In the genomic region with DNA sequence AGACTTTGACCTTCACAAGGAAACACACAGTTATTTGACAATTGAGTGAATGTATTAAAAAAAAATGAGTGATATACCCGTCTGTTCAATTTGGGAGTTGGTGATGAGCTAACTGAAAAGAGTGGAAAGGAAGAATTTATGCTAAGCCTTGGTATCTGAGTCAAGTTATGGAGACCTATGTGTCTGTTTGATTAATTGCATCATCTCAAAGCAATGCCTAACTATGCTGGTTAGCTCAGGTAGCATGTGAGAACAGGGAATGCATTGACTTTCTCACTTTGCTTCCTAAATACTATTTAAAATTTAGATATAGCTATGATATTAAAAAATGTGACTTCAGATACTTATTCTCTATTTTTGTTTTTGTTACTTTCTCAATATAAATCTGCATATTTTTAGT, we compare ENCODE assay signal across 22 cellular contexts.
A peak's percentile ranks its signal among the peaks of the same experiment; 100 is the strongest.
DNase-seq lines count a peak whose midpoint lies in the region; ATAC-seq, FAIRE-seq and TF ChIP-seq lines count a peak whose summit lies in the region.
"Had no signal": no experiment of that assay in that cellular context is flagged by ENCODE, and none has a peak within 500 bp of the region (broad histone marks: within the 10 kb centered on the region; RNA-seq: fewer than 3 reads in every experiment).

No MANE protein-coding gene starts in this region.

- H3K36me3 ChIP-seq in HepG2 (replicated peaks in 1 of 2; ENCODE audit: control insufficient read depth in 1 of 2, insufficient read depth in 2 of 2, low read length in 2 of 2) (no peaks in the 10 kb centered on the region), vagina (no peaks in the 10 kb centered on the region), SJCRH30 (no peaks in the 10 kb centered on the region)
- H3K36me3 ChIP-seq: BE2C had no signal

- POLR2A ChIA-PET in WTC11 (lab: Charles Lee): no interaction called here
- POLR2A ChIA-PET in HepG2 (lab: Yijun Ruan, JAX): no interaction called here

- H3K27me3 ChIP-seq in foreskin keratinocyte (no peaks in the 10 kb centered on the region), HepG2 (ENCODE audit: control insufficient read depth in 1 of 2, insufficient read depth in 2 of 2, low read length in 2 of 2) (no peaks in the 10 kb centered on the region), vagina (no peaks in the 10 kb centered on the region), SJCRH30 (no peaks in the 10 kb centered on the region)
- H3K27me3 ChIP-seq: BE2C had no signal

- DNase-seq in NCI-H226: peak; percentile 51
- no peak for DNase-seq in WTC11 (ENCODE audit: low spot score)
- peak; percentile 28 to 55 for DNase-seq in foreskin keratinocyte
- peak; percentile 25 for DNase-seq in HepG2 (ENCODE audit: low spot score)
- no peak for DNase-seq in vagina (ENCODE audit: extremely low spot score in 2 of 2)
- DNase-seq in SJCRH30: no peak
- DNase-seq: BE2C, DMS53, GDM1, NCI-H1105, NCI-H2029 treated with DMSO at 0.1 percent for 48 hours, NCI-H524 treated with DMSO at 0.1 percent for 48 hours, SHP77, SK-N-SH had no signal

- intact Hi-C loops in HepG2 (cut with micrococcal nuclease; ENCODE audit: unreplicated experiment) (no loop called here), vagina (cut with DNase I) (no loop called here)

- H3K9ac ChIP-seq in HepG2 (ENCODE audit: insufficient read depth, low read depth, low read length): no peak overlapping the region
- H3K9ac ChIP-seq: KMS-11, SK-N-SH had no signal

- H3K4me3 Mint-ChIP-seq in WTC11: no peak overlapping the region

- no peaks in the 10 kb centered on the region for H3K79me2 ChIP-seq in HepG2 (ENCODE audit: insufficient read depth, low read length)

- no peak for TF ChIP-seq POLR2A in HepG2 (IDR thresholded peaks at IDR 0.05; ENCODE audit: insufficient read depth in 1 of 2, low read depth in 2 of 2, low read length in 2 of 2)
- TF ChIP-seq POLR2A in vagina (IDR thresholded peaks at IDR 0.05): no peak

- TF ChIP-seq CTCF in WTC11 (IDR thresholded peaks at IDR 0.05) (no peak), foreskin keratinocyte (conservative IDR thresholded peaks at IDR 0.05) (no peak), HepG2 (CRISPR knock-in tag; IDR thresholded peaks at IDR 0.05) (no peak), vagina (IDR thresholded peaks at IDR 0.05) (no peak)

- 97% methylated on average over 1 of the region's 1 CpG for WGBS in HepG2 (ENCODE audit: low lambda C conversion rate)

- no peak for TF ChIP-seq RAD21 in HepG2 (CRISPR knock-in tag; IDR thresholded peaks at IDR 0.05)

- peaks cover 18% of the 10 kb centered on the region for H3K9me3 Mint-ChIP-seq in WTC11

- no peaks in the 10 kb centered on the region for H3K27me3 Mint-ChIP-seq in WTC11 (ENCODE audit: low read depth)

- no peak overlapping the region for H3K27ac Mint-ChIP-seq in WTC11

- no peaks in the 10 kb centered on the region for H4K20me1 ChIP-seq in HepG2 (ENCODE audit: insufficient read depth, low read length)

- FAIRE-seq in HepG2 (lab: Jason Lieb, UNC): no peak
- FAIRE-seq: A549, D721Med, GM19239, H54 had no signal

- no peak for ATAC-seq in WTC11
- ATAC-seq in foreskin keratinocyte: no peak
- peak; percentile 69 for ATAC-seq in HepG2
- no peak for ATAC-seq in HG03095 (IDR thresholded peaks at IDR 0.05; ENCODE audit: unreplicated experiment)
- no peak for ATAC-seq in GM21447 (IDR thresholded peaks at IDR 0.05; ENCODE audit: unreplicated experiment)
- ATAC-seq: A549 had no signal

- CTCF ChIA-PET in WTC11 (lab: Charles Lee) (interaction anchor here (0.8 to 1.7 kb wide), 2 partner anchors 13 to 77 kb away, joined by 3 to 4 read pairs; no protein-coding TSS in a partner anchor), HepG2 (lab: Yijun Ruan, JAX; ENCODE audit: low intra/inter-chr PET ratio, low total read pairs) (no interaction called here)

- no TSS peak for BruUV-seq in HepG2 (replicated peaks; lab: Mats Ljungman, UMichigan)

- H3K27ac ChIP-seq in foreskin keratinocyte (no peak overlapping the region), HepG2 (ENCODE audit: extremely low read length, insufficient read depth, low read length) (no peak overlapping the region), vagina (no peak overlapping the region), SJCRH30 (no peak overlapping the region)
- H3K27ac ChIP-seq: A549, HL-60, KMS-11 had no signal

- H3K4me1 ChIP-seq in foreskin keratinocyte (peaks cover 12% of the 10 kb centered on the region), HepG2 (ENCODE audit: insufficient read depth, low read length) (peaks cover 6% of the 10 kb centered on the region), vagina (no peaks in the 10 kb centered on the region), SJCRH30 (no peaks in the 10 kb centered on the region)
- H3K4me1 ChIP-seq: A549, BE2C had no signal

- no peak overlapping the region for H3K4me3 ChIP-seq in HepG2 (replicated peaks in 1 of 3; ENCODE audit: insufficient read depth in 1 of 3, low read depth in 2 of 3, low read length in 3 of 3)
- no peak overlapping the region for H3K4me3 ChIP-seq in vagina
- H3K4me3 ChIP-seq in SJCRH30: no peak overlapping the region
- H3K4me3 ChIP-seq: A549 had no signal

- H3K4me1 Mint-ChIP-seq in WTC11: peaks cover 5% of the 10 kb centered on the region

- H2AFZ ChIP-seq in HepG2 (ENCODE audit: low read length): no peak overlapping the region

- in situ Hi-C loops in HepG2 (cut with HindIII; ENCODE audit: extremely low pct_ligation_motif_present, low pct_unique_long_range_greater_than_20kb): no loop called here

- H3K36me3 Mint-ChIP-seq in WTC11: peaks cover 12% of the 10 kb centered on the region

- TF ChIP-seq EP300 in HepG2 (IDR thresholded peaks at IDR 0.05; ENCODE audit: low read depth in 2 of 2, low read length in 2 of 2) (no peak), HepG2 (CRISPR knock-in tag; IDR thresholded peaks at IDR 0.05; ENCODE audit: borderline replicate concordance) (no peak)

- H3K4me2 ChIP-seq in HepG2 (ENCODE audit: low read depth, low read length): no peak overlapping the region
- H3K4me2 ChIP-seq: A549, KMS-11, SK-N-SH had no signal

- H3K9me3 ChIP-seq in HepG2 (ENCODE audit: low read length) (no peaks in the 10 kb centered on the region), vagina (no peaks in the 10 kb centered on the region), SJCRH30 (replicated peaks) (no peaks in the 10 kb centered on the region)
- H3K9me3 ChIP-seq: BE2C, SK-N-SH had no signal

TF ChIP-seq in WTC11, 78 proteins besides CTCF, POLR2A, EP300 and RAD21 (continues in another document):
- TF ChIP-seq GABPB1 (CRISPR knock-in tag; IDR thresholded peaks at IDR 0.05): peak; percentile 60
- TF ChIP-seq TEAD1 (CRISPR knock-in tag; IDR thresholded peaks at IDR 0.05): no peak
- TF ChIP-seq, protein P1, sequence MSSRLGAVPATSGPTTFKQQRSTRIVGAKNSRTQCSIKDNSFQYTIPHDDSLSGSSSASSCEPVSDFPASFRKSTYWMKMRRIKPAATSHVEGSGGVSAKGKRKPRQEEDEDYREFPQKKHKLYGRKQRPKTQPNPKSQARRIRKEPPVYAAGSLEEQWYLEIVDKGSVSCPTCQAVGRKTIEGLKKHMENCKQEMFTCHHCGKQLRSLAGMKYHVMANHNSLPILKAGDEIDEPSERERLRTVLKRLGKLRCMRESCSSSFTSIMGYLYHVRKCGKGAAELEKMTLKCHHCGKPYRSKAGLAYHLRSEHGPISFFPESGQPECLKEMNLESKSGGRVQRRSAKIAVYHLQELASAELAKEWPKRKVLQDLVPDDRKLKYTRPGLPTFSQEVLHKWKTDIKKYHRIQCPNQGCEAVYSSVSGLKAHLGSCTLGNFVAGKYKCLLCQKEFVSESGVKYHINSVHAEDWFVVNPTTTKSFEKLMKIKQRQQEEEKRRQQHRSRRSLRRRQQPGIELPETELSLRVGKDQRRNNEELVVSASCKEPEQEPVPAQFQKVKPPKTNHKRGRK (CRISPR knock-in tag; IDR thresholded peaks at IDR 0.05; ENCODE audit: borderline replicate concordance): no peak
- TF ChIP-seq, protein P2, sequence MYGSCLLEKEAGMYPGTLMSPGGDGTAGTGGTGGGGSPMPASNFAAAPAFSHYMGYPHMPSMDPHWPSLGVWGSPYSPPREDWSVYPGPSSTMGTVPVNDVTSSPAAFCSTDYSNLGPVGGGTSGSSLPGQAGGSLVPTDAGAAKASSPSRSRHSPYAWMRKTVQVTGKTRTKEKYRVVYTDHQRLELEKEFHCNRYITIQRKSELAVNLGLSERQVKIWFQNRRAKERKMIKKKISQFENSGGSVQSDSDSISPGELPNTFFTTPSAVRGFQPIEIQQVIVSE (CRISPR knock-in tag; IDR thresholded peaks at IDR 0.05; ENCODE audit: borderline replicate concordance): no peak
- TF ChIP-seq ZNF317 (CRISPR knock-in tag; IDR thresholded peaks at IDR 0.05; ENCODE audit: borderline replicate concordance, low read depth): no peak
- no peak for TF ChIP-seq FOXK1 (CRISPR knock-in tag; IDR thresholded peaks at IDR 0.05)
- TF ChIP-seq ZNF138 (CRISPR knock-in tag; conservative IDR thresholded peaks at IDR 0.05): no peak

TF ChIP-seq in HepG2, 621 proteins besides CTCF, POLR2A, EP300 and RAD21:
- TF ChIP-seq, protein P3, sequence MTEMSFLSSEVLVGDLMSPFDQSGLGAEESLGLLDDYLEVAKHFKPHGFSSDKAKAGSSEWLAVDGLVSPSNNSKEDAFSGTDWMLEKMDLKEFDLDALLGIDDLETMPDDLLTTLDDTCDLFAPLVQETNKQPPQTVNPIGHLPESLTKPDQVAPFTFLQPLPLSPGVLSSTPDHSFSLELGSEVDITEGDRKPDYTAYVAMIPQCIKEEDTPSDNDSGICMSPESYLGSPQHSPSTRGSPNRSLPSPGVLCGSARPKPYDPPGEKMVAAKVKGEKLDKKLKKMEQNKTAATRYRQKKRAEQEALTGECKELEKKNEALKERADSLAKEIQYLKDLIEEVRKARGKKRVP (CRISPR knock-in tag; IDR thresholded peaks at IDR 0.05): peak in 1 of 2 experiments; percentile 75; a peak in 2 of 4 replicates
- no peak for TF ChIP-seq SNRNP70 (IDR thresholded peaks at IDR 0.05; ENCODE audit: low read depth, low read length)
- TF ChIP-seq ZSCAN30 (CRISPR knock-in tag; IDR thresholded peaks at IDR 0.05): no peak
- TF ChIP-seq SP4 (CRISPR knock-in tag; IDR thresholded peaks at IDR 0.05): no peak
- no peak for TF ChIP-seq ZFP36 (IDR thresholded peaks at IDR 0.05; ENCODE audit: borderline replicate concordance, low read depth, low read length, partially characterized antibody)
- TF ChIP-seq CEBPB (IDR thresholded peaks at IDR 0.05; ENCODE audit: borderline replicate concordance, low read depth, low read length): peak; percentile 76; the same call in 1 of the 2 replicates
- peak; percentile 74 for TF ChIP-seq CEBPG (CRISPR knock-in tag; IDR thresholded peaks at IDR 0.05)

Comparison
In these comparisons a context has a peak if more than half of its experiments do, and no peak if none do; other contexts are left out.
1. DNase-seq: peak in NCI-H226 (single experiment), foreskin keratinocyte (2 of 2) and HepG2 (single experiment); none in WTC11 (single experiment), vagina (0 of 2) and SJCRH30 (0 of 2).